Comparison of ENCODE assay signal across 8 cellular contexts in genomic region chr11:705646-706438, GRCh38. TPM values are rescaled to one million over a fixed set of nuclear protein-coding genes. Genes with fewer than 3 reads are reported as not detected.
A peak's percentile ranks its signal among the peaks of the same experiment; 100 is the strongest.
DNase-seq lines count a peak whose midpoint lies in the region; ATAC-seq and TF ChIP-seq lines count a peak whose summit lies in the region.

TSS of gene EPS8L2 (plus strand) at chr11:706231. CDS start at chr11:709408, 3,177 bp downstream.

- intact Hi-C loops in Panc1 (cut with micrococcal nuclease; ENCODE audit: unreplicated experiment): no loop called here
- intact Hi-C loops in ovary (cut with DNase I): loop anchor here in 1 of 4 donors (5.0 kb wide), 1 partner anchor 1201 kb away; no protein-coding TSS in a partner anchor

- in situ Hi-C loops in Panc1 (cut with HindIII; ENCODE audit: low pct_unique_long_range_greater_than_20kb, low sequenced_read_pairs): no loop called here

- peak; percentile 34 for ATAC-seq in Panc1
- no peak for ATAC-seq in GM18505 (IDR thresholded peaks at IDR 0.05; ENCODE audit: unreplicated experiment)

- no peak for TF ChIP-seq EP300 in ovary (IDR thresholded peaks at IDR 0.05)

- 9 to 11% (median 9%) methylated on average over 43 to 90 of the region's 90 CpGs for WGBS in ovary, 3 donors

- TF ChIP-seq CTCF in Panc1 (IDR thresholded peaks at IDR 0.05) (no peak), fibroblast of the aortic adventitia (IDR thresholded peaks at IDR 0.05; ENCODE audit: insufficient read depth, low read length) (no peak), ovary (IDR thresholded peaks at IDR 0.05) (no peak)

- BruUV-seq in Panc1 (replicated peaks; lab: Mats Ljungman, UMichigan): no TSS peak

- TF ChIP-seq POLR2A in ovary (IDR thresholded peaks at IDR 0.05): no peak
- no peak for TF ChIP-seq POLR2A in GM18505 (IDR thresholded peaks at IDR 0.05; ENCODE audit: borderline replicate concordance, extremely low read depth, insufficient read depth, insufficient read length)

- H3K27ac ChIP-seq in Panc1 (ENCODE audit: low read length): peak within 1 kb of the TSS; percentile 93
- peak within 1 kb of the TSS; percentile 31 to 61 for H3K27ac ChIP-seq in ovary

- H3K4me1 ChIP-seq in Panc1 (ENCODE audit: control insufficient read depth, insufficient read depth, low read length) (peaks cover 73% of the 10 kb centered on the region), ovary (ENCODE audit: insufficient read depth) (peaks cover 34% of the 10 kb centered on the region)

- peak within 1 kb of the TSS; percentile 58 to 91 for H3K4me3 ChIP-seq in Panc1 (ENCODE audit: low read depth in 2 of 2, low read length in 2 of 2)
- H3K4me3 ChIP-seq in fibroblast of the aortic adventitia (ENCODE audit: low read depth, low read length): peak within 1 kb of the TSS; percentile 87
- H3K4me3 ChIP-seq in ovary: peak within 1 kb of the TSS; percentile 70

- CTCF ChIA-PET in Panc1 (lab: Charles Lee): interaction anchor here (1.1 kb wide), 1 partner anchor 152 kb away, joined by 4 read pairs; no protein-coding TSS in a partner anchor

- H3K36me3 ChIP-seq in Panc1 (ENCODE audit: control insufficient read depth, insufficient read depth, low read length) (no peaks in the 10 kb centered on the region; the same call in 1 of the 2 replicates), ovary (no peaks in the 10 kb centered on the region)

- H3K27me3 ChIP-seq in Panc1 (ENCODE audit: control insufficient read depth, insufficient read depth, low read length) (no peaks in the 10 kb centered on the region), ovary (no peaks in the 10 kb centered on the region)

- H3K9me3 ChIP-seq in Panc1 (ENCODE audit: control insufficient read depth, insufficient read depth, low read depth, low read length): no peaks in the 10 kb centered on the region
- H3K9me3 ChIP-seq in ovary: no peaks in the 10 kb centered on the region

- DNase-seq in DMS53 treated with DMSO at 0.1 percent for 48 hours (lab: John Stamatoyannopoulos, UW; ENCODE audit: unreplicated experiment) (peak; percentile 34), Panc1 (ENCODE audit: low read depth, low spot score) (no peak), fibroblast of the aortic adventitia (ENCODE audit: low read depth) (no peak), ovary (peak; percentile 58 to 67 (median 61)), NCI-H2081 treated with DMSO at 0.1 percent for 48 hours (lab: John Stamatoyannopoulos, UW) (no peak), pons (ENCODE audit: low spot score) (no peak), NOMO-1 treated with DMSO at 0.1 percent for 48 hours (lab: John Stamatoyannopoulos, UW; ENCODE audit: unreplicated experiment) (no peak)

- POLR2A ChIA-PET in Panc1 (lab: Charles Lee): no interaction called here

RNA-seq across cellular contexts. Expression of gene EPS8L2, which starts in this region (rescaled TPM):
- total RNA-seq in Panc1 (2021; ENCODE audit: unreplicated experiment) (256 TPM), fibroblast of the aortic adventitia (ENCODE audit: low replicate concordance) (47.9 and 49.2 TPM in 2 replicates), ovary (10 to 100 TPM; 20.6 to 57.9 (median 34.2) TPM)
- 495 TPM for polyA plus RNA-seq in Panc1 (2012; ENCODE audit: insufficient read length)
- polyA plus RNA-seq in ovary: 10 to 100 TPM in 1 of 2 donors, 1 to 10 TPM in 1; 5.9 to 17.4 TPM

Comparison
In these comparisons a context has a peak if more than half of its experiments do, and no peak if none do; other contexts are left out.
1. DNase-seq: peak in DMS53 treated with DMSO at 0.1 percent for 48 hours (single experiment) and ovary (5 of 5); none in Panc1 (single experiment), fibroblast of the aortic adventitia (single experiment), NCI-H2081 treated with DMSO at 0.1 percent for 48 hours (single experiment), pons (single experiment) and NOMO-1 treated with DMSO at 0.1 percent for 48 hours (single experiment).
2. Peak in every context shown above with its lines, with median percentiles within 50 percentile points of each other: H3K4me3 ChIP-seq.